In genomic region chr10:77856566-77856965, GRCh38 we compare ENCODE assay signal across 22 cellular contexts.
DNase-seq lines count a peak whose midpoint lies in the region; ATAC-seq and TF ChIP-seq lines count a peak whose summit lies in the region.
"Had no signal": no experiment of that assay in that cellular context is flagged by ENCODE, and none has a peak within 500 bp of the region (broad histone marks: within the 10 kb centered on the region; RNA-seq: fewer than 3 reads in every experiment).

No MANE protein-coding gene starts in this region.

- H3K27me3 Mint-ChIP-seq in MCF 10A (ENCODE audit: insufficient read depth, unreplicated experiment) (no peaks in the 10 kb centered on the region), endodermal cell (ENCODE audit: insufficient read depth) (no peaks in the 10 kb centered on the region)
- H3K27me3 Mint-ChIP-seq: B cell had no signal

- H2AFZ ChIP-seq in mammary epithelial cell (ENCODE audit: low read depth, low read length) (no peak overlapping the region), trophoblast cell (ENCODE audit: insufficient read depth, low read length, poor library complexity) (no peak overlapping the region)

- H3K4me1 Mint-ChIP-seq in MCF 10A (ENCODE audit: insufficient read depth, unreplicated experiment): peaks cover 30% of the 10 kb centered on the region
- H3K4me1 Mint-ChIP-seq in endodermal cell: peaks cover 17% of the 10 kb centered on the region
- H3K4me1 Mint-ChIP-seq: B cell, CD14-positive monocyte had no signal

- peak overlapping the region; percentile 75 for H2BK5ac ChIP-seq in trophoblast cell (ENCODE audit: low read depth, low read length, poor library complexity)

- H3K4me3 ChIP-seq in mammary epithelial cell (replicated peaks in 1 of 3; ENCODE audit: insufficient read depth in 1 of 3, low read depth in 2 of 3, low read length in 3 of 3) (no peak overlapping the region), endodermal cell (ENCODE audit: low read length) (no peak overlapping the region), trophoblast cell (ENCODE audit: low read depth, low read length) (peak overlapping the region; percentile 26), aorta (ENCODE audit: low read length in 2 of 2) (no peak overlapping the region)
- H3K4me3 ChIP-seq: MG63 had no signal

- in situ Hi-C loops in mammary epithelial cell (cut with MboI; ENCODE audit: low sequenced_read_pairs in 2 of 2): no loop called here

- H3K79me2 ChIP-seq in mammary epithelial cell (ENCODE audit: insufficient read depth, low read length) (peaks cover 67% of the 10 kb centered on the region), trophoblast cell (ENCODE audit: control insufficient read depth, insufficient read depth, low read length, poor library complexity) (peaks cover 11% of the 10 kb centered on the region)

- peak overlapping the region; percentile 69 for H3K14ac ChIP-seq in trophoblast cell (ENCODE audit: low read length)

- no TSS peak for BruUV-seq in MCF 10A (replicated peaks; lab: Mats Ljungman, UMichigan)
- BruUV-seq in mammary epithelial cell (replicated peaks; lab: Mats Ljungman, UMichigan): no TSS peak

- H4K20me1 ChIP-seq in mammary epithelial cell (ENCODE audit: insufficient read depth, low read length): no peaks in the 10 kb centered on the region

- H3K4me3 Mint-ChIP-seq in MCF 10A (ENCODE audit: unreplicated experiment): peak overlapping the region; percentile 61
- H3K4me3 Mint-ChIP-seq in endodermal cell: no peak overlapping the region
- H3K4me3 Mint-ChIP-seq: B cell, CD14-positive monocyte had no signal

- dilution Hi-C loops in mammary epithelial cell (cut with HindIII; ENCODE audit: low sequenced_read_pairs): no loop called here

- H2BK12ac ChIP-seq in trophoblast cell (ENCODE audit: low read length): peak overlapping the region; percentile 74

- DNase-seq in MCF 10A (ENCODE audit: unreplicated experiment): no peak
- DNase-seq in mammary epithelial cell: no peak
- no peak for DNase-seq in endodermal cell
- DNase-seq in trophoblast cell: peak in 1 of 2 donors; percentile 33
- no peak for DNase-seq in aorta
- DNase-seq in left cardiac atrium: no peak
- DNase-seq: DMS153; DND-41; H7; KBM-7; MG63; NCI-H2029; NCI-H446; NCI-H524 treated with DMSO at 0.1 percent for 48 hours; NCI-H82; NK-92 treated with Interleukin-12 subunit alpha and Interleukin-12 subunit beta, amount 100 ng/mL, for 24 hours; SIG-M5 had no signal

- H4K12ac ChIP-seq in trophoblast cell (ENCODE audit: low read depth, low read length): peak overlapping the region; percentile 39

- H3K27ac Mint-ChIP-seq in MCF 10A (ENCODE audit: low read depth, unreplicated experiment) (peak overlapping the region; percentile 65), endodermal cell (peak overlapping the region; percentile 17)
- H3K27ac Mint-ChIP-seq: B cell, CD14-positive monocyte had no signal

- TF ChIP-seq CTCF in MCF 10A (IDR thresholded peaks at IDR 0.05; ENCODE audit: unreplicated experiment): no peak
- no peak for TF ChIP-seq CTCF in mammary epithelial cell (conservative IDR thresholded peaks at IDR 0.05 in 1 of 2, IDR thresholded peaks at IDR 0.05 in 1 of 2; ENCODE audit: extremely low read depth in 1 of 2, insufficient read depth in 1 of 2, low read depth in 1 of 2, low read length in 2 of 2)
- TF ChIP-seq CTCF in endodermal cell (conservative IDR thresholded peaks at IDR 0.05): no peak

- H3K9me3 Mint-ChIP-seq in MCF 10A (ENCODE audit: unreplicated experiment) (no peaks in the 10 kb centered on the region), endodermal cell (no peaks in the 10 kb centered on the region)

- no peak overlapping the region for H3K23ac ChIP-seq in trophoblast cell (ENCODE audit: low read length)

- over 99% methylated on average over 14 of the region's 17 CpGs for WGBS in mammary epithelial cell (ENCODE audit: low coverage, missing lambda C conversion rate)
- WGBS in endodermal cell (ENCODE audit: insufficient coverage in 1 of 2, insufficient read length in 1 of 2), 2 experiments: 96 to 99% methylated on average over 10 to 17 of the region's 17 CpGs
- no CpG with 5 or more reads among the region's 17 CpGs for WGBS in trophoblast cell (ENCODE audit: extremely low coverage, insufficient coverage, insufficient read length)
- WGBS in aorta, 2 donors: 92 to 93% methylated on average over 17 of the region's 17 CpGs

- POLR2A ChIA-PET in MCF 10A (lab: Yijun Ruan, JAX): interaction anchor here (0.7 to 33.0 kb wide), 10 partner anchors 9 to 178 kb away, joined by 4 to 903 read pairs (median 8); partner anchors contain the start of gene DLG5

- peaks cover 25% of the 10 kb centered on the region for H3K79me1 ChIP-seq in trophoblast cell (ENCODE audit: low read length)

- H3K9ac ChIP-seq in mammary epithelial cell (ENCODE audit: insufficient read depth, low read length) (no peak overlapping the region), endodermal cell (ENCODE audit: extremely low read depth, low read length, poor library complexity, severe bottlenecking) (no peak overlapping the region), trophoblast cell (ENCODE audit: low read length) (no peak overlapping the region)

- H3K36me3 ChIP-seq in mammary epithelial cell (ENCODE audit: insufficient read depth, low read length) (peaks cover 8% of the 10 kb centered on the region), endodermal cell (ENCODE audit: control insufficient read depth, insufficient read depth, low read length) (peaks cover 36% of the 10 kb centered on the region), trophoblast cell (ENCODE audit: control insufficient read depth in 1 of 2, insufficient read depth in 2 of 2, low read length in 2 of 2) (peaks cover 24 to 29% of the 10 kb centered on the region in 2 experiments), aorta (ENCODE audit: control insufficient read depth in 1 of 2, insufficient read depth in 2 of 2, low read length in 1 of 2) (peaks cover 0 to 4% of the 10 kb centered on the region in 2 donors)

- peak overlapping the region; percentile 52 for H4K8ac ChIP-seq in trophoblast cell (ENCODE audit: low read depth, low read length)

- H3K36me3 Mint-ChIP-seq in MCF 10A (ENCODE audit: insufficient read depth, unreplicated experiment) (peaks cover 98% of the 10 kb centered on the region), endodermal cell (ENCODE audit: low read depth) (peaks cover 44% of the 10 kb centered on the region)
- H3K36me3 Mint-ChIP-seq: CD14-positive monocyte had no signal

- CTCF ChIA-PET in MCF 10A (lab: Yijun Ruan, JAX): interaction anchor here (0.6 to 2.0 kb wide), 5 partner anchors 9 to 134 kb away, joined by 3 to 9 read pairs (median 7); partner anchors contain the start of gene DLG5
- CTCF ChIA-PET in mammary epithelial cell (lab: Charles Lee; ENCODE audit: low non-redundant PET): no interaction called here

- no peaks in the 10 kb centered on the region for H3K9me3 ChIP-seq in mammary epithelial cell (replicated peaks; ENCODE audit: insufficient read depth, low read length)
- H3K9me3 ChIP-seq in endodermal cell (ENCODE audit: control insufficient read depth, low read length): no peaks in the 10 kb centered on the region
- H3K9me3 ChIP-seq in trophoblast cell (ENCODE audit: insufficient read depth, low read depth, low read length): peaks cover 2% of the 10 kb centered on the region
- H3K9me3 ChIP-seq in aorta (ENCODE audit: control insufficient read depth, low read length): no peaks in the 10 kb centered on the region
- H3K9me3 ChIP-seq: MG63 had no signal

- no peak overlapping the region for H3K27ac ChIP-seq in mammary epithelial cell (ENCODE audit: insufficient read depth, low read depth, low read length)
- no peak overlapping the region for H3K27ac ChIP-seq in endodermal cell (ENCODE audit: low read depth, low read length)
- peak overlapping the region; percentile 58 for H3K27ac ChIP-seq in trophoblast cell (ENCODE audit: low read depth, low read length)
- H3K27ac ChIP-seq in aorta (ENCODE audit: low read depth in 1 of 2, low read length in 2 of 2): no peak overlapping the region

- peak; percentile 40 for ATAC-seq in aorta (ENCODE audit: low FRiP score)
- ATAC-seq in HG03460 (IDR thresholded peaks at IDR 0.05; ENCODE audit: unreplicated experiment): no peak
- ATAC-seq in HG03108 (IDR thresholded peaks at IDR 0.05; ENCODE audit: unreplicated experiment): no peak
- no peak for ATAC-seq in left cardiac atrium
- ATAC-seq: SK-N-SH treated with all-trans-retinoic acid at 6 μM for 48 hours had no signal

- H3K4me1 ChIP-seq in mammary epithelial cell (ENCODE audit: insufficient read depth, low read length) (peaks cover 15% of the 10 kb centered on the region), endodermal cell (ENCODE audit: control insufficient read depth, insufficient read depth, low read length) (no peaks in the 10 kb centered on the region), trophoblast cell (ENCODE audit: control insufficient read depth in 1 of 2, insufficient read depth in 2 of 2, low read length in 2 of 2) (peaks cover 27 to 39% of the 10 kb centered on the region in 2 experiments), aorta (ENCODE audit: control insufficient read depth in 1 of 2, insufficient read depth in 2 of 2, low read length in 2 of 2) (no peaks in the 10 kb centered on the region)

- peak overlapping the region; percentile 70 for H3K18ac ChIP-seq in trophoblast cell (ENCODE audit: low read length)

- H4K91ac ChIP-seq in trophoblast cell (ENCODE audit: low read depth, low read length): peak overlapping the region; percentile 71

- peak overlapping the region; percentile 16 for H3K4ac ChIP-seq in trophoblast cell (ENCODE audit: low read depth, low read length)

- peak overlapping the region; percentile 82 for H2AK5ac ChIP-seq in trophoblast cell (ENCODE audit: low read length)

- no peaks in the 10 kb centered on the region for H3K27me3 ChIP-seq in mammary epithelial cell (ENCODE audit: insufficient read depth, low read length)
- no peaks in the 10 kb centered on the region for H3K27me3 ChIP-seq in endodermal cell (ENCODE audit: control insufficient read depth, insufficient read depth, low read length, poor library complexity, severe bottlenecking)
- no peaks in the 10 kb centered on the region for H3K27me3 ChIP-seq in trophoblast cell (ENCODE audit: insufficient read depth, low read length)
- H3K27me3 ChIP-seq in aorta (ENCODE audit: control insufficient read depth in 1 of 2, insufficient read depth in 2 of 2, low read length in 1 of 2): no peaks in the 10 kb centered on the region
- H3K27me3 ChIP-seq: MG63 had no signal

- intact Hi-C loops in MCF 10A (cut with micrococcal nuclease) (no loop called here), mammary epithelial cell (cut with micrococcal nuclease) (no loop called here), aorta (cut with DNase I) (no loop called here), left cardiac atrium (cut with DNase I) (no loop called here)

- peak overlapping the region; percentile 85 for H2BK120ac ChIP-seq in trophoblast cell (ENCODE audit: insufficient read depth, low read length, poor library complexity)

- H3K4me2 ChIP-seq in mammary epithelial cell (ENCODE audit: insufficient read depth, low read depth, low read length): no peak overlapping the region
- H3K4me2 ChIP-seq in trophoblast cell (ENCODE audit: low read length): no peak overlapping the region
